Comparison of ENCODE assay signal across 1 cellular context in the genomic region with DNA sequence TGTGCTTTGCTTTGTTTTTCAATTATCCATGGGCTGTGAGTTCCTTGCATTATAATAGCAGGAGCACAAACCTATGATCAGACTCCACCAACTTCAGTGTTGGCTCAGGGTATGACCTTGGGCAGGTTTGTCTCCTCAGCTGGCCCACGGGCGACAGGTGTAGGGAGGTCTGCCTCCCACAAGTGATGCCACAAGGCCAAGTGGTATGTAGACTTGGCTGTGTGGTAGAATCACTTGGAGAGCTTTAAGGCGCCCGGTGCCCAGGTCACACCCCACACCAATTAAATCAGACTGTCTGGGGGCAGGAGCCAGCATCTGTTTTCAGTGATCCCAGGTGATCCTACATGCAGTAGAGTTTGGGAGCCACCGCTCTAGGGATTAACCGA.
TF ChIP-seq lines count a peak whose summit lies in the region.

No MANE protein-coding gene starts in this region.

TF ChIP-seq in IMR-90, 13 proteins besides CTCF, POLR2A, EP300 and RAD21:
- TF ChIP-seq SMC3 (IDR thresholded peaks at IDR 0.05; ENCODE audit: low read depth, low read length) (no peak), RCOR1 (IDR thresholded peaks at IDR 0.05; ENCODE audit: insufficient replicate concordance, low read length) (no peak), CEBPB (IDR thresholded peaks at IDR 0.05; ENCODE audit: low read depth, low read length) (no peak), MAFK (IDR thresholded peaks at IDR 0.05; ENCODE audit: low read depth, low read length) (no peak), NFE2L2 (IDR thresholded peaks at IDR 0.05; ENCODE audit: low read depth, low read length) (no peak), FOS (IDR thresholded peaks at IDR 0.05; ENCODE audit: low read depth, low read length) (no peak), MXI1 (IDR thresholded peaks at IDR 0.05; ENCODE audit: borderline replicate concordance, low read depth, low read length) (no peak), RFX5 (IDR thresholded peaks at IDR 0.05; ENCODE audit: low read depth, low read length) (no peak), CHD1 (IDR thresholded peaks at IDR 0.05; ENCODE audit: low read depth, low read length) (no peak), BHLHE40 (IDR thresholded peaks at IDR 0.05; ENCODE audit: low read depth, low read length) (no peak), MAZ (IDR thresholded peaks at IDR 0.05; ENCODE audit: borderline replicate concordance, low read depth, low read length) (no peak)
- TF ChIP-seq, protein P1, sequence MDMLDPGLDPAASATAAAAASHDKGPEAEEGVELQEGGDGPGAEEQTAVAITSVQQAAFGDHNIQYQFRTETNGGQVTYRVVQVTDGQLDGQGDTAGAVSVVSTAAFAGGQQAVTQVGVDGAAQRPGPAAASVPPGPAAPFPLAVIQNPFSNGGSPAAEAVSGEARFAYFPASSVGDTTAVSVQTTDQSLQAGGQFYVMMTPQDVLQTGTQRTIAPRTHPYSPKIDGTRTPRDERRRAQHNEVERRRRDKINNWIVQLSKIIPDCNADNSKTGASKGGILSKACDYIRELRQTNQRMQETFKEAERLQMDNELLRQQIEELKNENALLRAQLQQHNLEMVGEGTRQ (IDR thresholded peaks at IDR 0.05; ENCODE audit: low read depth, low read length) = no peak
- TF ChIP-seq, protein P2, sequence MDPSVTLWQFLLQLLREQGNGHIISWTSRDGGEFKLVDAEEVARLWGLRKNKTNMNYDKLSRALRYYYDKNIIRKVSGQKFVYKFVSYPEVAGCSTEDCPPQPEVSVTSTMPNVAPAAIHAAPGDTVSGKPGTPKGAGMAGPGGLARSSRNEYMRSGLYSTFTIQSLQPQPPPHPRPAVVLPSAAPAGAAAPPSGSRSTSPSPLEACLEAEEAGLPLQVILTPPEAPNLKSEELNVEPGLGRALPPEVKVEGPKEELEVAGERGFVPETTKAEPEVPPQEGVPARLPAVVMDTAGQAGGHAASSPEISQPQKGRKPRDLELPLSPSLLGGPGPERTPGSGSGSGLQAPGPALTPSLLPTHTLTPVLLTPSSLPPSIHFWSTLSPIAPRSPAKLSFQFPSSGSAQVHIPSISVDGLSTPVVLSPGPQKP (IDR thresholded peaks at IDR 0.05; ENCODE audit: borderline replicate concordance, low read depth, low read length) = no peak
